9 cellular contexts compared by ENCODE assay signal in genomic region chr5:138952962-138953361, GRCh38.
DNase-seq lines count a peak whose midpoint lies in the region; ATAC-seq and TF ChIP-seq lines count a peak whose summit lies in the region.
"Had no signal": no experiment of that assay in that cellular context is flagged by ENCODE, and none has a peak within 500 bp of the region (broad histone marks: within the 10 kb centered on the region; RNA-seq: fewer than 3 reads in every experiment).

No MANE protein-coding gene starts in this region.

- H3K27me3 ChIP-seq in muscle layer of colon (ENCODE audit: control insufficient read depth in 1 of 2, insufficient read depth in 2 of 2, low read length in 2 of 2) (no peaks in the 10 kb centered on the region), tibial artery (no peaks in the 10 kb centered on the region)

- no peak for DNase-seq in activated naive CD4-positive, alpha-beta T cell (lab: John Stamatoyannopoulos, UW)
- peak in 5 of 61 donors; percentile 34 to 74 (median 63) for DNase-seq in caudate nucleus (lab: John Stamatoyannopoulos, UW)
- DNase-seq in tibial artery = peak in 1 of 2 donors; percentile 66
- DNase-seq in stimulated activated CD4-positive, alpha-beta T cell treated with anti-CD3 and anti-CD28 coated beads, Interleukin-4, amount 100 ng/mL, for 24 hours = no peak
- DNase-seq: cortex of kidney had no signal

- H3K36me3 ChIP-seq in muscle layer of colon (ENCODE audit: insufficient read depth, low read length) = no peaks in the 10 kb centered on the region
- peaks cover 0 to 5% (median 0%) of the 10 kb centered on the region in 3 donors for H3K36me3 ChIP-seq in tibial artery

- H3K27me3 Mint-ChIP-seq in activated naive CD4-positive, alpha-beta T cell treated with anti-CD3 and anti-CD28 coated beads, Interleukin-2, amount 50 U/mL, for 24 hours = no peaks in the 10 kb centered on the region

- H3K4me3 ChIP-seq in muscle layer of colon (ENCODE audit: low read depth in 1 of 2, low read length in 2 of 2) = peak overlapping the region in 1 of 2 donors; percentile 46
- no peak overlapping the region for H3K4me3 ChIP-seq in tibial artery

- ATAC-seq in GM18505 (IDR thresholded peaks at IDR 0.05; ENCODE audit: unreplicated experiment) (no peak), GM18502 (IDR thresholded peaks at IDR 0.05; ENCODE audit: poor library complexity, unreplicated experiment) (no peak)

- no peaks in the 10 kb centered on the region for H3K9me3 Mint-ChIP-seq in activated naive CD4-positive, alpha-beta T cell treated with anti-CD3 and anti-CD28 coated beads, Interleukin-2, amount 50 U/mL, for 24 hours

- H3K4me1 ChIP-seq in muscle layer of colon (ENCODE audit: insufficient read depth, low read length) (peaks cover 40% of the 10 kb centered on the region), tibial artery (peaks cover 0 to 64% (median 51%) of the 10 kb centered on the region in 4 donors)

- H3K9me3 ChIP-seq in muscle layer of colon (ENCODE audit: low read length) (no peaks in the 10 kb centered on the region), tibial artery (no peaks in the 10 kb centered on the region)

- peaks cover 2% of the 10 kb centered on the region for H3K36me3 Mint-ChIP-seq in activated naive CD4-positive, alpha-beta T cell treated with anti-CD3 and anti-CD28 coated beads, Interleukin-2, amount 50 U/mL, for 24 hours

- H3K27ac Mint-ChIP-seq in activated naive CD4-positive, alpha-beta T cell treated with anti-CD3 and anti-CD28 coated beads, Interleukin-2, amount 50 U/mL, for 24 hours = no peak overlapping the region

- H3K27ac ChIP-seq in caudate nucleus (ENCODE audit: low read depth, low read length) (peak overlapping the region; percentile 96), muscle layer of colon (ENCODE audit: low read depth, low read length) (peak overlapping the region; percentile 72), tibial artery (peak overlapping the region; percentile 67 to 76)

- no peak for TF ChIP-seq POLR2A in GM18505 (IDR thresholded peaks at IDR 0.05; ENCODE audit: borderline replicate concordance, extremely low read depth, insufficient read depth, insufficient read length)

- H3K9ac ChIP-seq in muscle layer of colon (ENCODE audit: low read length) = no peak overlapping the region

- no peak for TF ChIP-seq CTCF in tibial artery (IDR thresholded peaks at IDR 0.05)

- intact Hi-C loops in tibial artery (cut with DNase I; ENCODE audit: low total_unique reads) = no loop called here

- peak overlapping the region; percentile 26 for H3K4me3 Mint-ChIP-seq in activated naive CD4-positive, alpha-beta T cell treated with anti-CD3 and anti-CD28 coated beads, Interleukin-2, amount 50 U/mL, for 24 hours

- peaks cover 19% of the 10 kb centered on the region for H3K4me1 Mint-ChIP-seq in activated naive CD4-positive, alpha-beta T cell treated with anti-CD3 and anti-CD28 coated beads, Interleukin-2, amount 50 U/mL, for 24 hours
